8 cellular contexts compared by ENCODE assay signal in genomic region chr5:41903382-41903891, GRCh38. TPM values are rescaled to one million over a fixed set of nuclear protein-coding genes. Genes with fewer than 3 reads are reported as not detected.
DNase-seq lines count a peak whose midpoint lies in the region; ATAC-seq and TF ChIP-seq lines count a peak whose summit lies in the region.

No MANE protein-coding gene starts in this region.

- DNase-seq in RWPE1 (ENCODE audit: low spot score) (no peak), esophagus muscularis mucosa (ENCODE audit: extremely low spot score) (no peak), retinal pigment epithelial cell (ENCODE audit: low read depth) (no peak), NAMALWA (ENCODE audit: low spot score) (no peak), activated gamma-delta T cell treated with Interleukin-2 at 50 U/mL for 16 hours (no peak), AML-193 (lab: John Stamatoyannopoulos, UW) (no peak)

- TF ChIP-seq CTCF in GM12875 (IDR thresholded peaks at IDR 0.05; ENCODE audit: borderline replicate concordance, insufficient read depth, low read depth, low read length): no peak
- no peak for TF ChIP-seq CTCF in RWPE1 (conservative IDR thresholded peaks at IDR 0.05; ENCODE audit: low read depth)
- no peak for TF ChIP-seq CTCF in esophagus muscularis mucosa (IDR thresholded peaks at IDR 0.05)
- no peak for TF ChIP-seq CTCF in retinal pigment epithelial cell (conservative IDR thresholded peaks at IDR 0.05; ENCODE audit: low read depth, low read length)

- peak overlapping the region; percentile 78 for H3K27ac ChIP-seq in RWPE1
- peak overlapping the region; percentile 88 to 95 (median 90) for H3K27ac ChIP-seq in esophagus muscularis mucosa (replicated peaks in 1 of 4)

- H3K4me3 ChIP-seq in GM12875 (ENCODE audit: low read depth, low read length) (peak overlapping the region; percentile 94), esophagus muscularis mucosa (peak overlapping the region; percentile 72 to 86 (median 78)), retinal pigment epithelial cell (ENCODE audit: low read length) (peak overlapping the region; percentile 90)

- POLR2A ChIA-PET in RWPE1 (lab: Yijun Ruan, JAX; ENCODE audit: low non-redundant PET): interaction anchor here (0.8 to 1.8 kb wide), 3 partner anchors 22 to 36 kb away, joined by 3 to 7 read pairs (median 5); partner anchors contain the start of genes FBXO4 and OXCT1

- intact Hi-C loops in esophagus muscularis mucosa (cut with DNase I): loop anchor here (2.0 kb wide), 1 partner anchor 33 kb away; the partner anchor contains the start of gene OXCT1

- TF ChIP-seq EP300 in esophagus muscularis mucosa (IDR thresholded peaks at IDR 0.05): no peak

- CTCF ChIA-PET in RWPE1 (lab: Yijun Ruan, JAX): interaction anchor here (1.1 kb wide), 1 partner anchor 46 kb away, joined by 3 read pairs; no protein-coding TSS in a partner anchor

- no peak for ATAC-seq in GM18505 (IDR thresholded peaks at IDR 0.05; ENCODE audit: unreplicated experiment)

- peaks cover 0 to 13% (median 7%) of the 10 kb centered on the region in 4 donors for H3K36me3 ChIP-seq in esophagus muscularis mucosa

- no peaks in the 10 kb centered on the region for H3K27me3 ChIP-seq in esophagus muscularis mucosa

- TF ChIP-seq POLR2A in esophagus muscularis mucosa (IDR thresholded peaks at IDR 0.05; ENCODE audit: low read depth) (no peak), GM18505 (IDR thresholded peaks at IDR 0.05; ENCODE audit: borderline replicate concordance, extremely low read depth, insufficient read depth, insufficient read length) (no peak)

- peaks cover 14 to 35% (median 25%) of the 10 kb centered on the region in 4 donors for H3K4me1 ChIP-seq in esophagus muscularis mucosa

- H3K9me3 ChIP-seq in esophagus muscularis mucosa: no peaks in the 10 kb centered on the region

- WGBS in esophagus muscularis mucosa: 46% methylated on average over 8 of the region's 8 CpGs

RNA-seq across cellular contexts. Expression of gene RIMOC1, which starts 0.7 kb away (rescaled TPM):
- total RNA-seq in esophagus muscularis mucosa: 10 to 100 TPM; 19.5 to 24.5 (median 20.2) TPM

RNA-seq across cellular contexts. Expression of gene FBXO4, which starts 21.6 kb away (rescaled TPM):
- 1 to 10 TPM; 5.1 to 8.8 (median 7.5) TPM for total RNA-seq in esophagus muscularis mucosa

RNA-seq across cellular contexts. Expression of gene OXCT1, which starts 33.2 kb away (rescaled TPM):
- 10 to 100 TPM; 30.8 to 47.6 (median 37.7) TPM for total RNA-seq in esophagus muscularis mucosa
